Comparison of ENCODE assay signal across 21 cellular contexts in genomic region chr10:100733319-100733718, GRCh38. TPM values are rescaled to one million over a fixed set of nuclear protein-coding genes. Genes with fewer than 3 reads are reported as not detected.
"Had no signal": no experiment of that assay in that cellular context is flagged by ENCODE, and none has a peak within 500 bp of the region (broad histone marks: within the 10 kb centered on the region; RNA-seq: fewer than 3 reads in every experiment).

No MANE protein-coding gene starts in this region.

- H3K4me3 Mint-ChIP-seq: dendritic cell treated with granulocyte-macrophage colony-stimulating factor and Interleukin-4, amounts not matched to agents 40 ng/mL and 50 ng/mL, for 4 days; naive thymus-derived CD4-positive, alpha-beta T cell; neural crest cell; stimulated activated memory B cell treated with anti-CD40 and anti-IgM and Interleukin-4, amounts not matched to agents 10 μg/mL and 1 μg/mL and 100 μg/mL, for 72 hours; stimulated activated naive CD8-positive, alpha-beta T cell treated with anti-CD3 and anti-CD28 coated beads, Interleukin-15, amount 100 ng/mL, for 72 hours had no signal

- H3K4me3 ChIP-seq: esophagus squamous epithelium, right atrium auricular region, thoracic aorta, transverse colon had no signal

- H3K36me3 ChIP-seq: esophagus squamous epithelium, right atrium auricular region, thoracic aorta, transverse colon had no signal

- H3K4me1 ChIP-seq: foreskin keratinocyte had no signal

- ATAC-seq: foreskin keratinocyte; left lobe of liver; naive thymus-derived CD4-positive, alpha-beta T cell; stimulated activated memory B cell treated with anti-CD40 and anti-IgM and Interleukin-4, amounts not matched to agents 10 μg/mL and 1 μg/mL and 100 μg/mL, for 72 hours; stimulated activated naive CD8-positive, alpha-beta T cell treated with anti-CD3 and anti-CD28 coated beads, Interleukin-15, amount 100 ng/mL, for 72 hours had no signal

- H3K27ac Mint-ChIP-seq: dendritic cell treated with granulocyte-macrophage colony-stimulating factor and Interleukin-4, amounts not matched to agents 40 ng/mL and 50 ng/mL, for 4 days; stimulated activated memory B cell treated with anti-CD40 and anti-IgM and Interleukin-4, amounts not matched to agents 10 μg/mL and 1 μg/mL and 100 μg/mL, for 72 hours; stimulated activated naive CD8-positive, alpha-beta T cell treated with anti-CD3 and anti-CD28 coated beads, Interleukin-15, amount 100 ng/mL, for 72 hours had no signal

- H3K9me3 Mint-ChIP-seq: dendritic cell treated with granulocyte-macrophage colony-stimulating factor and Interleukin-4, amounts not matched to agents 40 ng/mL and 50 ng/mL, for 4 days; neural crest cell; stimulated activated memory B cell treated with anti-CD40 and anti-IgM and Interleukin-4, amounts not matched to agents 10 μg/mL and 1 μg/mL and 100 μg/mL, for 72 hours; stimulated activated naive CD8-positive, alpha-beta T cell treated with anti-CD3 and anti-CD28 coated beads, Interleukin-15, amount 100 ng/mL, for 72 hours had no signal

- H3K27ac ChIP-seq: esophagus squamous epithelium, foreskin keratinocyte, right atrium auricular region, thoracic aorta, transverse colon had no signal

- H3K36me3 Mint-ChIP-seq: stimulated activated memory B cell treated with anti-CD40 and anti-IgM and Interleukin-4, amounts not matched to agents 10 μg/mL and 1 μg/mL and 100 μg/mL, for 72 hours had no signal

- H3K9me3 ChIP-seq: esophagus squamous epithelium, right atrium auricular region, thoracic aorta, transverse colon had no signal

- DNase-seq: cerebellar nuclear complex; esophagus squamous epithelium; foreskin keratinocyte; mammary epithelial cell; naive thymus-derived CD4-positive, alpha-beta T cell; small intestine; stimulated activated CD4-positive, alpha-beta T cell treated with anti-CD3 and anti-CD28 coated beads, Interleukin-2, amount 100 ng/mL, for 48 hours; stimulated activated naive CD8-positive, alpha-beta T cell treated with anti-CD3 and anti-CD28 coated beads, Interleukin-15, amount 100 ng/mL, for 72 hours; transverse colon had no signal

RNA-seq across cellular contexts. Expression of gene PAX2, which starts 12.1 kb away (rescaled TPM):
- total RNA-seq: esophagus squamous epithelium; foreskin keratinocyte; lower leg skin; mammary epithelial cell; mesenteric fat pad; mononuclear cell; naive thymus-derived CD4-positive, alpha-beta T cell; pulmonary artery endothelial cell; right atrium auricular region; subcutaneous adipose tissue; thoracic aorta; transverse colon; urinary bladder had no signal
